Comparison of ENCODE assay signal across 9 cellular contexts in genomic region chr10:15083674-15084501, GRCh38. TPM values are rescaled to one million over a fixed set of nuclear protein-coding genes. Genes with fewer than 3 reads are reported as not detected.
A peak's percentile ranks its signal among the peaks of the same experiment; 100 is the strongest.
DNase-seq lines count a peak whose midpoint lies in the region; ATAC-seq and TF ChIP-seq lines count a peak whose summit lies in the region.
"Had no signal": no experiment of that assay in that cellular context is flagged by ENCODE, and none has a peak within 500 bp of the region (broad histone marks: within the 10 kb centered on the region; RNA-seq: fewer than 3 reads in every experiment).

No MANE protein-coding gene starts in this region.

- TF ChIP-seq POLR2A in HCT116 (IDR thresholded peaks at IDR 0.05; ENCODE audit: borderline replicate concordance, extremely low read depth, insufficient read depth, insufficient read length): no peak

- H3K79me2 ChIP-seq in HCT116 (ENCODE audit: insufficient read depth, low read length): no peaks in the 10 kb centered on the region

- H2AFZ ChIP-seq in HCT116 (ENCODE audit: low read depth, low read length, poor library complexity, severe bottlenecking): no peak overlapping the region

- H3K4me3 ChIP-seq in HCT116 (replicated peaks in 1 of 2; ENCODE audit: low read depth in 1 of 2, low read length in 2 of 2) (peak overlapping the region; percentile 38 to 57), astrocyte of the spinal cord (ENCODE audit: low read depth, low read length) (peak overlapping the region; percentile 44), kidney epithelial cell (ENCODE audit: low read depth, low read length) (peak overlapping the region; percentile 41)

- no peak for DNase-seq in HCT116 (ENCODE audit: low read depth, low spot score)
- no peak for DNase-seq in astrocyte of the spinal cord (ENCODE audit: low read depth, low spot score)
- DNase-seq in kidney epithelial cell (ENCODE audit: low read depth): no peak
- DNase-seq in substantia nigra (lab: John Stamatoyannopoulos, UW): no peak
- DNase-seq in 8988T: no peak
- no peak for DNase-seq in mucosa of gallbladder (ENCODE audit: low spot score)
- DNase-seq in NK-92 treated with Interleukin-12 subunit alpha and Interleukin-12 subunit beta, amount 100 ng/mL, for 24 hours (lab: John Stamatoyannopoulos, UW): no peak

- no peaks in the 10 kb centered on the region for H3K9me2 ChIP-seq in HCT116 (ENCODE audit: insufficient read depth)

- H3K9ac ChIP-seq in HCT116 (ENCODE audit: low read length): peak overlapping the region; percentile 40

- peaks cover 7 to 22% of the 10 kb centered on the region in 2 experiments; a peak in 3 of 4 replicates for H3K4me1 ChIP-seq in HCT116 (ENCODE audit: control insufficient read depth in 1 of 2, insufficient read depth in 2 of 2, low read length in 2 of 2)

- no peaks in the 10 kb centered on the region for H3K36me3 ChIP-seq in HCT116 (ENCODE audit: control insufficient read depth in 1 of 2, insufficient read depth in 2 of 2, low read length in 2 of 2)
- H3K36me3 ChIP-seq in kidney epithelial cell (ENCODE audit: control insufficient read depth, insufficient read depth, low read length): no peaks in the 10 kb centered on the region

- H4K20me1 ChIP-seq in HCT116 (ENCODE audit: insufficient read depth): no peaks in the 10 kb centered on the region

- ATAC-seq in HCT116: no peak; the same call in 1 of the 2 replicates
- ATAC-seq in HG03039 (IDR thresholded peaks at IDR 0.05; ENCODE audit: unreplicated experiment): no peak

- POLR2A ChIA-PET in HCT116 (lab: Charles Lee): no interaction called here

- RAD21 ChIA-PET in HCT116 (lab: Charles Lee; ENCODE audit: low non-redundant PET in 1 of 2, low total read pairs in 2 of 2, uncharacterized antibody in 2 of 2, unreplicated experiment in 2 of 2): no interaction called here

- H3K4me2 ChIP-seq in HCT116 (ENCODE audit: low read length): peak overlapping the region; percentile 82

- intact Hi-C loops in HCT116 (cut with micrococcal nuclease): no loop called here

- no peak for TF ChIP-seq RAD21 in HCT116 (IDR thresholded peaks at IDR 0.05; ENCODE audit: low read depth)

- in situ Hi-C loops in astrocyte of the spinal cord (cut with HindIII; ENCODE audit: low sequenced_read_pairs): no loop called here

- H3K9me3 ChIP-seq in HCT116 (ENCODE audit: control insufficient read depth in 1 of 2, insufficient read depth in 1 of 2, low read depth in 1 of 2, low read length in 2 of 2): no peaks in the 10 kb centered on the region

- no peaks in the 10 kb centered on the region for H3K27me3 ChIP-seq in HCT116 (ENCODE audit: insufficient read depth, low read length)
- no peaks in the 10 kb centered on the region for H3K27me3 ChIP-seq in kidney epithelial cell (ENCODE audit: control insufficient read depth, insufficient read depth, low read length)

- no TSS peak for BruUV-seq in HCT116 (replicated peaks; lab: Mats Ljungman, UMichigan)

- H3K27ac ChIP-seq in HCT116 (ENCODE audit: low read depth, low read length) (no peak overlapping the region), substantia nigra (ENCODE audit: low read depth, low read length, poor library complexity, severe bottlenecking) (peak overlapping the region; percentile 4)

- CTCF ChIA-PET in HCT116 (lab: Charles Lee): no interaction called here

- TF ChIP-seq CTCF in HCT116 (IDR thresholded peaks at IDR 0.05 in 2 of 3, conservative IDR thresholded peaks at IDR 0.05 in 1 of 3; ENCODE audit: borderline replicate concordance in 1 of 3, insufficient read depth in 1 of 3, low read depth in 2 of 3, low read length in 2 of 3) (peak; percentile 7 to 18 (median 16); a peak in 1 of 6 replicates), astrocyte of the spinal cord (IDR thresholded peaks at IDR 0.05; ENCODE audit: low read depth, low read length) (no peak), kidney epithelial cell (IDR thresholded peaks at IDR 0.05; ENCODE audit: insufficient read depth, low read length, poor library complexity, severe bottlenecking) (no peak)

TF ChIP-seq in HCT116, 20 proteins besides CTCF, POLR2A, EP300 and RAD21:
- TF ChIP-seq EGR1 (IDR thresholded peaks at IDR 0.05; ENCODE audit: low read depth) (no peak), ATF3 (IDR thresholded peaks at IDR 0.05) (no peak), POLR2AphosphoS5 (IDR thresholded peaks at IDR 0.05; ENCODE audit: low read depth, low read length) (no peak), CEBPB (IDR thresholded peaks at IDR 0.05; ENCODE audit: low read depth) (no peak), ZFX (IDR thresholded peaks at IDR 0.05) (no peak), CBX3 (IDR thresholded peaks at IDR 0.05; ENCODE audit: low read depth) (no peak), SIN3A (IDR thresholded peaks at IDR 0.05; ENCODE audit: low read depth) (no peak), SRF (IDR thresholded peaks at IDR 0.05; ENCODE audit: low read depth) (no peak), SP1 (IDR thresholded peaks at IDR 0.05; ENCODE audit: low read depth) (no peak), ZNF274 (IDR thresholded peaks at IDR 0.05; ENCODE audit: low read depth, low read length) (no peak), ZBTB33 (IDR thresholded peaks at IDR 0.05; ENCODE audit: extremely low read depth, insufficient replicate concordance, low read length) (no peak), EZH2 (IDR thresholded peaks at IDR 0.05) (no peak)
- TF ChIP-seq, protein P1, sequence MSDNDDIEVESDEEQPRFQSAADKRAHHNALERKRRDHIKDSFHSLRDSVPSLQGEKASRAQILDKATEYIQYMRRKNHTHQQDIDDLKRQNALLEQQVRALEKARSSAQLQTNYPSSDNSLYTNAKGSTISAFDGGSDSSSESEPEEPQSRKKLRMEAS (IDR thresholded peaks at IDR 0.05): no peak

RNA-seq across cellular contexts. Expression of gene ACBD7, which starts 4.7 kb away (rescaled TPM):
- total RNA-seq in HCT116 (2021; ENCODE audit: unreplicated experiment) (3.3 TPM), kidney epithelial cell (1.0 and 1.5 TPM in 2 replicates), mucosa of gallbladder (0.40 TPM)
- polyA plus RNA-seq in HCT116 (2012): 1.5 and 2.5 TPM in 2 replicates

RNA-seq across cellular contexts. Expression of gene RPP38, which starts 13.3 kb away (rescaled TPM):
- total RNA-seq in HCT116 (2021; ENCODE audit: unreplicated experiment) (23.3 TPM), kidney epithelial cell (23.5 and 26.4 TPM in 2 replicates), mucosa of gallbladder (15.4 TPM)
- 19.2 and 23.5 TPM in 2 replicates for polyA plus RNA-seq in HCT116 (2012)

RNA-seq across cellular contexts. Expression of gene OLAH, which starts 40.1 kb away (rescaled TPM):
- total RNA-seq in HCT116 (2021; ENCODE audit: unreplicated experiment) (not detected), kidney epithelial cell (8.4 TPM in 2 replicates), mucosa of gallbladder (not detected)
- polyA plus RNA-seq in HCT116 (2012): 0.35 and 0.43 TPM in 2 replicates
- total RNA-seq: M059J had no signal

Comparison
In these comparisons a context has a peak if more than half of its experiments do, and no peak if none do; other contexts are left out.
1. CTCF ChIP-seq: peak in HCT116 (3 of 3); none in astrocyte of the spinal cord (single experiment) and kidney epithelial cell (single experiment).
2. Peak in every context shown above with its lines, with median percentiles within 50 percentile points of each other: H3K4me3 ChIP-seq.